12 cellular contexts compared by ENCODE assay signal in genomic region chr2:24883946-24884345, GRCh38. TPM values are rescaled to one million over a fixed set of nuclear protein-coding genes. Genes with fewer than 3 reads are reported as not detected.
A peak's percentile ranks its signal among the peaks of the same experiment; 100 is the strongest.
DNase-seq lines count a peak whose midpoint lies in the region; ATAC-seq, FAIRE-seq and TF ChIP-seq lines count a peak whose summit lies in the region.
"Had no signal": no experiment of that assay in that cellular context is flagged by ENCODE, and none has a peak within 500 bp of the region (broad histone marks: within the 10 kb centered on the region; RNA-seq: fewer than 3 reads in every experiment).

No MANE protein-coding gene starts in this region.

- BruUV-seq in HepG2 (replicated peaks; lab: Mats Ljungman, UMichigan), result no TSS peak

- H3K27ac ChIP-seq in right lobe of liver, result no peak overlapping the region
- H3K27ac ChIP-seq in HepG2 (ENCODE audit: extremely low read length, insufficient read depth, low read length), result no peak overlapping the region
- no peak overlapping the region for H3K27ac ChIP-seq in smooth muscle cell (ENCODE audit: low read depth)

- TF ChIP-seq EP300 in HepG2 (IDR thresholded peaks at IDR 0.05; ENCODE audit: low read depth in 2 of 2, low read length in 2 of 2) (no peak), HepG2 (CRISPR knock-in tag; IDR thresholded peaks at IDR 0.05; ENCODE audit: borderline replicate concordance) (no peak)

- WGBS in right lobe of liver (ENCODE audit: insufficient coverage, low coverage, low lambda C conversion rate, missing lambda C conversion rate), result 42% methylated on average over 4 of the region's 4 CpGs
- WGBS in HepG2 (ENCODE audit: low lambda C conversion rate), result 7% methylated on average over 4 of the region's 4 CpGs
- WGBS in smooth muscle cell (ENCODE audit: low lambda C conversion rate), result 80% methylated on average over 4 of the region's 4 CpGs

- H3K4me1 ChIP-seq in right lobe of liver (peaks cover 0 to 5% (median 0%) of the 10 kb centered on the region in 4 donors), HepG2 (ENCODE audit: insufficient read depth, low read length) (0 out of 2 replicates have a peak, but pooled peaks cover 13% of the 10 kb centered on the region), smooth muscle cell (ENCODE audit: low read depth) (no peaks in the 10 kb centered on the region)

- H2AFZ ChIP-seq in HepG2 (ENCODE audit: low read length) (no peak overlapping the region), smooth muscle cell (ENCODE audit: low read depth) (no peak overlapping the region)

- no peaks in the 10 kb centered on the region for H3F3A ChIP-seq in smooth muscle cell (ENCODE audit: low read depth)

- H3K4me3 Mint-ChIP-seq in activated CD4-positive, alpha-beta T cell treated with anti-CD3 and anti-CD28 coated beads, Interleukin-2, amount 10 ng/mL, durations not matched to agents 7 days and 5 days, result no peak overlapping the region

- no peaks in the 10 kb centered on the region for H3K36me3 ChIP-seq in right lobe of liver
- H3K36me3 ChIP-seq in HepG2 (replicated peaks in 1 of 2; ENCODE audit: control insufficient read depth in 1 of 2, insufficient read depth in 2 of 2, low read length in 2 of 2), result no peaks in the 10 kb centered on the region
- H3K36me3 ChIP-seq in smooth muscle cell (ENCODE audit: low read depth), result no peaks in the 10 kb centered on the region

- H3K4me1 Mint-ChIP-seq in activated CD4-positive, alpha-beta T cell treated with anti-CD3 and anti-CD28 coated beads, Interleukin-2, amount 10 ng/mL, durations not matched to agents 7 days and 5 days, result peaks cover 32% of the 10 kb centered on the region

- H3K79me2 ChIP-seq in HepG2 (ENCODE audit: insufficient read depth, low read length) (no peaks in the 10 kb centered on the region), smooth muscle cell (ENCODE audit: low read depth) (no peaks in the 10 kb centered on the region)

- POLR2A ChIA-PET in HepG2 (lab: Yijun Ruan, JAX), result interaction anchor here (0.7 kb wide), 1 partner anchor 53 kb away, joined by 3 read pairs; no protein-coding TSS in a partner anchor
- POLR2A ChIA-PET in activated CD4-positive, alpha-beta T cell treated with anti-CD3 and anti-CD28 coated beads, Interleukin-2, amount 10 ng/mL, durations not matched to agents 7 days and 5 days (lab: Charles Lee), result no interaction called here

- in situ Hi-C loops in HepG2 (cut with HindIII; ENCODE audit: extremely low pct_ligation_motif_present, low pct_unique_long_range_greater_than_20kb), result no loop called here

- H4K20me1 ChIP-seq in HepG2 (ENCODE audit: insufficient read depth, low read length) (no peaks in the 10 kb centered on the region), smooth muscle cell (ENCODE audit: low read depth) (peaks cover 3% of the 10 kb centered on the region)

- no peak for FAIRE-seq in HepG2 (lab: Jason Lieb, UNC)

- ATAC-seq in right lobe of liver (peak; percentile 36 to 84 (median 56)), HepG2 (no peak), left lobe of liver (peak; percentile 86), GM21390 (IDR thresholded peaks at IDR 0.05; ENCODE audit: unreplicated experiment) (no peak)
- ATAC-seq: naive thymus-derived CD4-positive, alpha-beta T cell had no signal

- CTCF ChIA-PET in HepG2 (lab: Yijun Ruan, JAX; ENCODE audit: low intra/inter-chr PET ratio, low total read pairs), result no interaction called here
- CTCF ChIA-PET in activated CD4-positive, alpha-beta T cell treated with anti-CD3 and anti-CD28 coated beads, Interleukin-2, amount 10 ng/mL, durations not matched to agents 7 days and 5 days (lab: Charles Lee), result interaction anchor here (1.8 kb wide), 1 partner anchor 10 kb away, joined by 4 read pairs; no protein-coding TSS in a partner anchor

- no peak overlapping the region for H3K9ac ChIP-seq in HepG2 (ENCODE audit: insufficient read depth, low read depth, low read length)
- no peak overlapping the region for H3K9ac ChIP-seq in smooth muscle cell (ENCODE audit: low read depth)

- TF ChIP-seq RAD21 in HepG2 (CRISPR knock-in tag; IDR thresholded peaks at IDR 0.05), result no peak

- no peaks in the 10 kb centered on the region for H3K27me3 Mint-ChIP-seq in activated CD4-positive, alpha-beta T cell treated with anti-CD3 and anti-CD28 coated beads, Interleukin-2, amount 10 ng/mL, durations not matched to agents 7 days and 5 days
- H3K27me3 Mint-ChIP-seq: naive thymus-derived CD4-positive, alpha-beta T cell had no signal

- DNase-seq in right lobe of liver, result no peak
- no peak for DNase-seq in HepG2 (ENCODE audit: low spot score)
- peak; percentile 59 for DNase-seq in cerebellum (ENCODE audit: low spot score)
- DNase-seq in left lobe of liver (ENCODE audit: low spot score), result no peak
- no peak for DNase-seq in HCEC 1CT
- no peak for DNase-seq in activated CD4-positive, alpha-beta T cell treated with anti-CD3 and anti-CD28 coated beads, Interleukin-2, amount 10 ng/mL, durations not matched to agents 7 days and 5 days
- no peak for DNase-seq in smooth muscle cell (lab: John Stamatoyannopoulos, UW; ENCODE audit: unreplicated experiment)
- DNase-seq: activated CD4-positive, alpha-beta T cell treated with anti-CD3 and anti-CD28 coated beads for 4 hours; activated naive CD4-positive, alpha-beta T cell treated with anti-CD3 and anti-CD28 coated beads, Interleukin-2, amount 50 U/mL, for 16 hours; naive thymus-derived CD4-positive, alpha-beta T cell; NCI-H774 had no signal

- peaks cover 20% of the 10 kb centered on the region for H3K36me3 Mint-ChIP-seq in activated CD4-positive, alpha-beta T cell treated with anti-CD3 and anti-CD28 coated beads, Interleukin-2, amount 10 ng/mL, durations not matched to agents 7 days and 5 days (ENCODE audit: low read depth)

- no peak overlapping the region for H3K4me3 ChIP-seq in right lobe of liver
- H3K4me3 ChIP-seq in HepG2 (replicated peaks in 1 of 3; ENCODE audit: insufficient read depth in 1 of 3, low read depth in 2 of 3, low read length in 3 of 3), result no peak overlapping the region
- H3K4me3 ChIP-seq in smooth muscle cell, result no peak overlapping the region

- H3K9me3 Mint-ChIP-seq in activated CD4-positive, alpha-beta T cell treated with anti-CD3 and anti-CD28 coated beads, Interleukin-2, amount 10 ng/mL, durations not matched to agents 7 days and 5 days, result no peaks in the 10 kb centered on the region

- TF ChIP-seq POLR2A in right lobe of liver (IDR thresholded peaks at IDR 0.05) (no peak), HepG2 (IDR thresholded peaks at IDR 0.05; ENCODE audit: insufficient read depth in 1 of 2, low read depth in 2 of 2, low read length in 2 of 2) (no peak)

- TF ChIP-seq CTCF in right lobe of liver (IDR thresholded peaks at IDR 0.05) (no peak), HepG2 (CRISPR knock-in tag; IDR thresholded peaks at IDR 0.05) (no peak), smooth muscle cell (IDR thresholded peaks at IDR 0.05; ENCODE audit: borderline replicate concordance, insufficient read depth, poor library complexity, severe bottlenecking) (no peak)

- intact Hi-C loops in right lobe of liver (cut with DNase I) (no loop called here), HepG2 (cut with micrococcal nuclease; ENCODE audit: unreplicated experiment) (no loop called here)

- H3K4me2 ChIP-seq in HepG2 (ENCODE audit: low read depth, low read length) (no peak overlapping the region), smooth muscle cell (no peak overlapping the region)

- no peak overlapping the region for H3K27ac Mint-ChIP-seq in activated CD4-positive, alpha-beta T cell treated with anti-CD3 and anti-CD28 coated beads, Interleukin-2, amount 10 ng/mL, durations not matched to agents 7 days and 5 days

- H3K9me3 ChIP-seq in right lobe of liver (no peaks in the 10 kb centered on the region), HepG2 (ENCODE audit: low read length) (no peaks in the 10 kb centered on the region), smooth muscle cell (replicated peaks; ENCODE audit: low read depth) (no peaks in the 10 kb centered on the region)

- H3K27me3 ChIP-seq in right lobe of liver, result no peaks in the 10 kb centered on the region
- H3K27me3 ChIP-seq in HepG2 (ENCODE audit: control insufficient read depth in 1 of 2, insufficient read depth in 2 of 2, low read length in 2 of 2), result peaks cover 0 to 15% of the 10 kb centered on the region in 2 experiments; a peak in 3 of 5 replicates
- no peaks in the 10 kb centered on the region for H3K27me3 ChIP-seq in smooth muscle cell (ENCODE audit: low read depth)

RNA-seq across cellular contexts. Expression of gene ADCY3, which starts 36.1 kb away (rescaled TPM):
- 1 to 10 TPM; 2.2 to 7.0 (median 5.6) TPM for total RNA-seq in right lobe of liver
- 0.11 TPM in 1 of 2 replicates, not detected in the other for total RNA-seq in HepG2 (2016; rRNA removed; fragmentation: Illumina TruSeq; extraction: Trizol)
- total RNA-seq in HepG2 (2016; cell fraction: cytosol; rRNA removed; fragmentation: Illumina TruSeq; extraction: Trizol; ENCODE audit: low read depth), result not detected in 2 replicates
- 0.13 and 0.21 TPM in 2 replicates for total RNA-seq in HepG2 (2016; cell fraction: insoluble cytoplasmic fraction; rRNA removed; fragmentation: Illumina TruSeq; extraction: Trizol)
- total RNA-seq in HepG2 (2016; cell fraction: membrane; rRNA removed; fragmentation: Illumina TruSeq; extraction: Trizol), result 0.21 TPM in 1 of 2 replicates, not detected in the other
- not detected in 2 replicates for total RNA-seq in HepG2 (2016; cell fraction: nucleus; rRNA removed; fragmentation: Illumina TruSeq; extraction: Trizol)
- polyA plus RNA-seq in HepG2 (2011; rRNA removed), result 0.40 and 0.61 TPM in 2 replicates
- polyA plus RNA-seq in HepG2 (2011; cell fraction: cytosol; rRNA removed), result 0.10 and 0.42 TPM in 2 replicates
- polyA plus RNA-seq in HepG2 (2011; cell fraction: nucleus; rRNA removed), result 1.8 and 2.6 TPM in 2 replicates
- polyA plus RNA-seq in HepG2 (2012), result 0.12 and 0.13 TPM in 2 replicates
- not detected in 2 replicates for polyA plus RNA-seq in HepG2 (2016; cell fraction: cytosol; fragmentation: Illumina TruSeq; extraction: Trizol; ENCODE audit: low read depth)
- not detected in 2 replicates for polyA plus RNA-seq in HepG2 (2016; cell fraction: insoluble cytoplasmic fraction; fragmentation: Illumina TruSeq; extraction: Trizol; ENCODE audit: low read depth)
- polyA plus RNA-seq in HepG2 (2016; cell fraction: membrane; fragmentation: Illumina TruSeq; extraction: Trizol; ENCODE audit: low read depth), result 0.36 TPM in 1 of 2 replicates, not detected in the other
- not detected in 2 replicates for polyA plus RNA-seq in HepG2 (2016; cell fraction: nucleus; fragmentation: Illumina TruSeq; extraction: Trizol; ENCODE audit: insufficient read depth, low read depth)
- 1.3 and 222 TPM in 2 replicates for polyA minus RNA-seq in HepG2 (2011; rRNA and poly(A)+ RNA removed; ENCODE audit: low replicate concordance)
- 1.1 and 1.8 TPM in 2 replicates for polyA minus RNA-seq in HepG2 (2011; cell fraction: cytosol; rRNA and poly(A)+ RNA removed)
- polyA minus RNA-seq in HepG2 (2011; cell fraction: nucleus; rRNA and poly(A)+ RNA removed), result 0.77 and 1.2 TPM in 2 replicates
- 19.5 TPM for total RNA-seq in cerebellum
- 4.2 TPM for total RNA-seq in left lobe of liver
- total RNA-seq in activated CD4-positive, alpha-beta T cell treated with anti-CD3 and anti-CD28 coated beads, Interleukin-2, amount 10 ng/mL, durations not matched to agents 7 days and 5 days, result 10 to 100 TPM; 60.8 to 67.2 TPM
- 20.8 and 34.3 TPM in 2 replicates for total RNA-seq in smooth muscle cell
- polyA plus RNA-seq in smooth muscle cell, result 29.6 and 41.7 TPM in 2 replicates

Comparison
In these comparisons a context has a peak if more than half of its experiments do, and no peak if none do; other contexts are left out.
1. ATAC-seq: peak in right lobe of liver (4 of 4) and left lobe of liver (single experiment); none in HepG2 (single experiment) and GM21390 (single experiment).